ENCODE assay signal across 8 cellular contexts in genomic region chr12:95790025-95790911, GRCh38. TPM values are rescaled to one million over a fixed set of nuclear protein-coding genes. Genes with fewer than 3 reads are reported as not detected.
DNase-seq lines count a peak whose midpoint lies in the region; ATAC-seq, FAIRE-seq and TF ChIP-seq lines count a peak whose summit lies in the region.

TSS of gene NTN4 (minus strand) at chr12:95790764. CDS start at chr12:95790309, 455 bp downstream.

- H3K4me2 ChIP-seq in skeletal muscle satellite cell (ENCODE audit: low read length) = peak within 1 kb of the TSS; percentile 93

- H3K27me3 Mint-ChIP-seq in CD8-positive, alpha-beta T cell (ENCODE audit: low read depth) = peaks cover 53% of the 10 kb centered on the region

- peaks cover 11% of the 10 kb centered on the region for H3K4me1 Mint-ChIP-seq in CD8-positive, alpha-beta T cell (ENCODE audit: low read depth)

- no peaks in the 10 kb centered on the region for H3K36me3 Mint-ChIP-seq in CD8-positive, alpha-beta T cell

- H3K36me3 ChIP-seq in CD8-positive, alpha-beta T cell (ENCODE audit: insufficient read depth, low read length) = no peaks in the 10 kb centered on the region
- H3K36me3 ChIP-seq in Panc1 (ENCODE audit: control insufficient read depth, insufficient read depth, low read length) = no peaks in the 10 kb centered on the region; the same call in 1 of the 2 replicates
- H3K36me3 ChIP-seq in body of pancreas (replicated peaks in 1 of 2; ENCODE audit: insufficient read depth in 1 of 2, low read depth in 2 of 2) = no peaks in the 10 kb centered on the region
- H3K36me3 ChIP-seq in iPS-18a (ENCODE audit: control insufficient read depth, low read depth, low read length) = no peaks in the 10 kb centered on the region
- H3K36me3 ChIP-seq in skeletal muscle satellite cell (ENCODE audit: insufficient read depth, low read length) = peaks cover 22% of the 10 kb centered on the region

- peak in 2 of 7 experiments; percentile 7 to 26 for DNase-seq in CD8-positive, alpha-beta T cell
- no peak for DNase-seq in Panc1 (ENCODE audit: low read depth, low spot score)
- peak; percentile 67 to 73 (median 68) for DNase-seq in body of pancreas
- no peak for DNase-seq in SKM-1 treated with dmso at 0.1 percent for 144 hours (lab: John Stamatoyannopoulos, UW; ENCODE audit: unreplicated experiment)
- no peak for DNase-seq in GM19239 (ENCODE audit: insufficient read length, low spot score)

- FAIRE-seq in GM19239 (lab: Jason Lieb, UNC) = no peak

- WGBS in body of pancreas, 2 donors = 1 to 2% methylated on average over 23 to 91 of the region's 95 CpGs

- H3K27me3 ChIP-seq in CD8-positive, alpha-beta T cell (ENCODE audit: insufficient read depth, low read length) = peaks cover 13% of the 10 kb centered on the region
- H3K27me3 ChIP-seq in Panc1 (ENCODE audit: control insufficient read depth, insufficient read depth, low read length) (peaks cover 28% of the 10 kb centered on the region), body of pancreas (no peaks in the 10 kb centered on the region), iPS-18a (ENCODE audit: control insufficient read depth, insufficient read depth, low read length) (peaks cover 74% of the 10 kb centered on the region), skeletal muscle satellite cell (ENCODE audit: control insufficient read depth, insufficient read depth, low read length) (no peaks in the 10 kb centered on the region)

- peaks cover 11% of the 10 kb centered on the region for H3K4me1 ChIP-seq in CD8-positive, alpha-beta T cell (ENCODE audit: insufficient read depth, low read length)
- H3K4me1 ChIP-seq in Panc1 (ENCODE audit: control insufficient read depth, insufficient read depth, low read length) = peaks cover 2% of the 10 kb centered on the region; the same call in 1 of the 2 replicates
- H3K4me1 ChIP-seq in body of pancreas = peaks cover 47% of the 10 kb centered on the region
- peaks cover 6% of the 10 kb centered on the region for H3K4me1 ChIP-seq in iPS-18a (ENCODE audit: control insufficient read depth, low read depth, low read length)
- peaks cover 39% of the 10 kb centered on the region for H3K4me1 ChIP-seq in skeletal muscle satellite cell (ENCODE audit: control insufficient read depth, insufficient read depth, low read length)

- H3K9ac ChIP-seq in iPS-18a (ENCODE audit: low read length) (peak within 1 kb of the TSS; percentile 49), skeletal muscle satellite cell (ENCODE audit: low read depth, low read length) (peak within 1 kb of the TSS; percentile 98)

- TF ChIP-seq POLR2A in body of pancreas (IDR thresholded peaks at IDR 0.05) = peak; percentile 44 to 56 (median 48)

- no peak within 1 kb of the TSS for H3K27ac Mint-ChIP-seq in CD8-positive, alpha-beta T cell

- no peak within 1 kb of the TSS for H3K27ac ChIP-seq in CD8-positive, alpha-beta T cell (ENCODE audit: low read depth, low read length)
- H3K27ac ChIP-seq in Panc1 (ENCODE audit: low read length) (peak within 1 kb of the TSS; percentile 54; the same call in 1 of the 2 replicates), body of pancreas (peak within 1 kb of the TSS; percentile 85 to 95 (median 88)), iPS-18a (ENCODE audit: low read length) (no peak within 1 kb of the TSS)

- H3K9me3 Mint-ChIP-seq in CD8-positive, alpha-beta T cell = no peaks in the 10 kb centered on the region

- H3K4me3 ChIP-seq in CD8-positive, alpha-beta T cell (ENCODE audit: low read depth, low read length) = peak within 1 kb of the TSS; percentile 36
- H3K4me3 ChIP-seq in Panc1 (ENCODE audit: low read depth in 2 of 2, low read length in 2 of 2) = peak within 1 kb of the TSS; percentile 56 to 83
- H3K4me3 ChIP-seq in body of pancreas = peak within 1 kb of the TSS; percentile 76 to 79
- H3K4me3 ChIP-seq in iPS-18a (ENCODE audit: low read length) = peak within 1 kb of the TSS; percentile 84
- H3K4me3 ChIP-seq in skeletal muscle satellite cell (ENCODE audit: low read length) = peak within 1 kb of the TSS; percentile 80

- BruUV-seq in Panc1 (replicated peaks; lab: Mats Ljungman, UMichigan) = no TSS peak

- H3K4me3 Mint-ChIP-seq in CD8-positive, alpha-beta T cell = peak within 1 kb of the TSS; percentile 83

- H3K9me3 ChIP-seq in CD8-positive, alpha-beta T cell (ENCODE audit: low read length) = no peaks in the 10 kb centered on the region
- no peaks in the 10 kb centered on the region for H3K9me3 ChIP-seq in Panc1 (ENCODE audit: control insufficient read depth, insufficient read depth, low read depth, low read length)
- H3K9me3 ChIP-seq in body of pancreas = no peaks in the 10 kb centered on the region
- no peaks in the 10 kb centered on the region for H3K9me3 ChIP-seq in iPS-18a (ENCODE audit: control insufficient read depth, low read depth, low read length)
- H3K9me3 ChIP-seq in skeletal muscle satellite cell (replicated peaks; ENCODE audit: low read length) = no peaks in the 10 kb centered on the region

- CTCF ChIA-PET in CD8-positive, alpha-beta T cell (lab: Charles Lee) = interaction anchor here (0.6 kb wide), 1 partner anchor 170 kb away, joined by 3 read pairs; no protein-coding TSS in a partner anchor
- CTCF ChIA-PET in Panc1 (lab: Charles Lee) = no interaction called here

- no peak for TF ChIP-seq CTCF in CD8-positive, alpha-beta T cell (IDR thresholded peaks at IDR 0.05)
- no peak for TF ChIP-seq CTCF in Panc1 (IDR thresholded peaks at IDR 0.05)
- no peak for TF ChIP-seq CTCF in body of pancreas (IDR thresholded peaks at IDR 0.05)

- intact Hi-C loops in CD8-positive, alpha-beta T cell (cut with DNase I, micrococcal nuclease) = no loop called here
- intact Hi-C loops in Panc1 (cut with micrococcal nuclease; ENCODE audit: unreplicated experiment) (no loop called here), body of pancreas (cut with DNase I) (no loop called here)

- ATAC-seq in CD8-positive, alpha-beta T cell = peak; percentile 54
- ATAC-seq in GM21786 (IDR thresholded peaks at IDR 0.05; ENCODE audit: unreplicated experiment) = peak; percentile 58
- ATAC-seq in Panc1 = peak; percentile 69
- peak; percentile 64 for ATAC-seq in body of pancreas

- in situ Hi-C loops in Panc1 (cut with HindIII; ENCODE audit: low pct_unique_long_range_greater_than_20kb, low sequenced_read_pairs) = no loop called here

- POLR2A ChIA-PET in CD8-positive, alpha-beta T cell (lab: Charles Lee) = no interaction called here
- POLR2A ChIA-PET in Panc1 (lab: Charles Lee) = no interaction called here

RNA-seq across cellular contexts. Expression of gene NTN4, which starts in this region (rescaled TPM):
- under 1 TPM; 0.14 to 0.47 TPM for total RNA-seq in CD8-positive, alpha-beta T cell
- 17.1 TPM for total RNA-seq in Panc1 (2021; ENCODE audit: unreplicated experiment)
- 13.2 TPM for polyA plus RNA-seq in Panc1 (2012; ENCODE audit: insufficient read length)
- total RNA-seq in body of pancreas = 10 to 100 TPM; 47.7 to 62.0 TPM
- total RNA-seq in skeletal muscle satellite cell (2012; rRNA removed) = 9.6 and 19.3 TPM in 2 replicates

Comparison
In these comparisons a context has a peak if more than half of its experiments do, and no peak if none do; other contexts are left out.
1. RNA of gene NTN4 (total RNA-seq): 47.7 to 62.0 TPM in body of pancreas and 17.1 TPM in Panc1 (single experiment); 0.14 to 0.47 TPM in CD8-positive, alpha-beta T cell; every median in the first group is over 10 times any median in the second.
2. Peak in ATAC-seq and H3K4me3 ChIP-seq in CD8-positive, alpha-beta T cell; RNA of the gene not detected or under 1 TPM.
3. DNase-seq: peak in body of pancreas (4 of 4); none in Panc1 (single experiment), SKM-1 treated with dmso at 0.1 percent for 144 hours (single experiment) and GM19239 (single experiment).
4. H3K27ac ChIP-seq: peak in Panc1 (single experiment) and body of pancreas (4 of 4); none in CD8-positive, alpha-beta T cell (single experiment) and iPS-18a (single experiment).
5. Peak in every context shown above with its lines, with median percentiles within 50 percentile points of each other: ATAC-seq and H3K4me3 ChIP-seq.